In genomic region chr10:73878365-73878764, GRCh38 we compare ENCODE assay signal across 23 cellular contexts.
"Had no signal": no experiment of that assay in that cellular context is flagged by ENCODE, and none has a peak within 500 bp of the region (broad histone marks: within the 10 kb centered on the region; RNA-seq: fewer than 3 reads in every experiment).

No MANE protein-coding gene starts in this region.

- ATAC-seq: effector memory CD8-positive, alpha-beta T cell; left cardiac atrium; lower lobe of right lung; psoas muscle; right lobe of liver had no signal

- H3K4me3 Mint-ChIP-seq: dendritic cell treated with granulocyte-macrophage colony-stimulating factor and Interleukin-4, amounts not matched to agents 40 ng/mL and 50 ng/mL, for 4 days; effector memory CD8-positive, alpha-beta T cell had no signal

- H3K4me3 ChIP-seq: esophagus muscularis mucosa, left ventricle myocardium inferior, lower lobe of right lung, psoas muscle, right lobe of liver, skin epidermis, stomach, thoracic aorta had no signal

- DNase-seq: effector memory CD8-positive, alpha-beta T cell; kidney; left cardiac atrium; left ventricle myocardium inferior; lower lobe of right lung; mesenchymal stem cell; midbrain; retina; right lobe of liver; stimulated activated CD4-positive, alpha-beta T cell treated with anti-CD3 and anti-CD28 coated beads, Interleukin-2, amount 100 ng/mL, for 24 hours; stimulated activated CD4-positive, alpha-beta T cell treated with anti-CD3 and anti-CD28 coated beads, Interleukin-4, amount 100 ng/mL, for 4 hours; stimulated activated naive CD4-positive, alpha-beta T cell; stomach; substantia nigra; trophoblast cell had no signal

- FAIRE-seq: colon, kidney had no signal

- H3K9me3 ChIP-seq: esophagus muscularis mucosa, left ventricle myocardium inferior, lower lobe of right lung, neutrophil, psoas muscle, right lobe of liver, stomach, thoracic aorta had no signal

- H3K27ac ChIP-seq: epithelial cell of prostate, left ventricle myocardium inferior, lower lobe of right lung, right lobe of liver had no signal

- H3K9me3 Mint-ChIP-seq: dendritic cell treated with granulocyte-macrophage colony-stimulating factor and Interleukin-4, amounts not matched to agents 40 ng/mL and 50 ng/mL, for 4 days; effector memory CD8-positive, alpha-beta T cell had no signal

- H3K36me3 ChIP-seq: esophagus muscularis mucosa, left ventricle myocardium inferior, lower lobe of right lung, neutrophil, right lobe of liver, stomach, thoracic aorta had no signal

- H3K27me3 Mint-ChIP-seq: effector memory CD8-positive, alpha-beta T cell had no signal

- H3K27me3 ChIP-seq: esophagus muscularis mucosa, neutrophil, right lobe of liver, stomach had no signal
